Comparison of ENCODE assay signal across 15 cellular contexts in the genomic region with DNA sequence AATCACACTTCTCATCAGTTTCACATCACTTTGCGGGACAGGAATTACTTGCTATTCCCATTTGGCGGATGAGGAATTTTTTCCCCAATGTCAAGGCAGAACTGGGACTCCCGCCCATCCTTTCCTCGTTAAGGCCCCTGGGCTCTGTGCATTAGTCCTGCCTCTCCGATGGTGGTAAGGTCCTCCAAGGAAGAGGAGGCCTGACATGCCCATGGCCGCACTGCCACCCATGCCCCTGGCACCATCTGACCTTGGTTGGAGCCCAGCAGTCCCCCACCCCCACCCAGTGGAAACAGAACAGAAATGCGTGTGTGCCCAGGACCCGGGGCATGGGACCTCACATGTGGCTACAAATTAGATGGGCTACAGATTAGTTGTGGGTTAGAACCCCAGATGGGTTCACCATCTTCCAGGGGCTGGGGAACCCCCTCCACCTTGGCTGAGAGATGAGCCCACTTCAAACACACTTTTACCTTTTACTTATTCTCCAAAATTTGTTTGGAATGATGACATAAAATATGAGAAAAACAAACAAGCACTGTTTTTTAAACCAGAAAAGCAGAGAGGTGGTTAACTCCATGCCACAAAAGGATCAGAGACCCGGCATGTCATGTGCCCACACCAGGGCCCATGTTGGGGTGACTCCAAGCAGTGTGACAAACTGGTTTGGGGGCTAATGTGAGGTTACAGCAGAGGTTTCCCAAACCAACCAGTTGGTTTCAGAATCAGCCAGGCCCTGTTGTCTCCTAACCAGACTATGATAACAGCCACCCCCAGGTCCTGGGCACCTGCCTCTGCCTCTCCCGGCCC. TPM values are rescaled to one million over a fixed set of nuclear protein-coding genes. Genes with fewer than 3 reads are reported as not detected.
DNase-seq lines count a peak whose midpoint lies in the region; ATAC-seq lines count a peak whose summit lies in the region.
"Had no signal": no experiment of that assay in that cellular context is flagged by ENCODE, and none has a peak within 500 bp of the region (broad histone marks: within the 10 kb centered on the region; RNA-seq: fewer than 3 reads in every experiment).

No MANE protein-coding gene starts in this region.

- H3K4me1 Mint-ChIP-seq in activated T-cell treated with anti-CD3 and anti-CD28 coated beads, Interleukin-2, amount 50 U/mL, for 72 hours (ENCODE audit: low read depth): peaks cover 94% of the 10 kb centered on the region
- peaks cover 50 to 52% of the 10 kb centered on the region in 2 donors for H3K4me1 Mint-ChIP-seq in natural killer cell treated with Interleukin-12 subunit alpha and Interleukin-12 subunit beta and Interleukin-15 and Interleukin-18, amount 100 ng/mL, for 72 hours (ENCODE audit: low read depth in 2 of 2)

- DNase-seq in D341Med (ENCODE audit: low spot score) (peak; percentile 20), H7 (peak; percentile 22), G401 (ENCODE audit: low spot score) (no peak)
- DNase-seq in activated T-cell treated with anti-CD3 and anti-CD28 coated beads, Interleukin-2, amount 50 U/mL, for 72 hours: peak; percentile 82 to 88
- DNase-seq in natural killer cell treated with Interleukin-12 subunit alpha and Interleukin-12 subunit beta and Interleukin-15 and Interleukin-18, amount 100 ng/mL, for 72 hours (ENCODE audit: low spot score): peak; percentile 41
- DNase-seq in central memory CD4-positive, alpha-beta T cell: no peak
- DNase-seq: caudate nucleus, DMS 273 treated with DMSO at 0.1 percent for 48 hours, MV-4-11, NCI-H524, SHP77, small intestine had no signal

- ATAC-seq in activated T-cell treated with anti-CD3 and anti-CD28 coated beads, Interleukin-2, amount 50 U/mL, for 72 hours (replicated peaks in 1 of 2): peak; percentile 45 to 65
- no peak for ATAC-seq in natural killer cell treated with Interleukin-12 subunit alpha and Interleukin-12 subunit beta and Interleukin-15 and Interleukin-18, amount 100 ng/mL, for 72 hours
- ATAC-seq in GM19463 (IDR thresholded peaks at IDR 0.05; ENCODE audit: unreplicated experiment) (no peak), HG03159 (IDR thresholded peaks at IDR 0.05; ENCODE audit: unreplicated experiment) (no peak)

- H3K36me3 ChIP-seq in H7 (replicated peaks; ENCODE audit: control insufficient read depth, insufficient read depth, low read length): no peaks in the 10 kb centered on the region

- H3K27me3 ChIP-seq in H7 (ENCODE audit: control insufficient read depth, insufficient read depth, low read length): no peaks in the 10 kb centered on the region; the same call in 1 of the 2 replicates

- peaks cover 2 to 4% of the 10 kb centered on the region in 2 donors for H3K36me3 Mint-ChIP-seq in activated T-cell treated with anti-CD3 and anti-CD28 coated beads, Interleukin-2, amount 50 U/mL, for 72 hours (ENCODE audit: insufficient read depth in 2 of 2)
- no peaks in the 10 kb centered on the region for H3K36me3 Mint-ChIP-seq in natural killer cell treated with Interleukin-12 subunit alpha and Interleukin-12 subunit beta and Interleukin-15 and Interleukin-18, amount 100 ng/mL, for 72 hours

- H3K9me3 Mint-ChIP-seq in activated T-cell treated with anti-CD3 and anti-CD28 coated beads, Interleukin-2, amount 50 U/mL, for 72 hours: peaks cover 3% of the 10 kb centered on the region in 2 donors
- H3K9me3 Mint-ChIP-seq in natural killer cell treated with Interleukin-12 subunit alpha and Interleukin-12 subunit beta and Interleukin-15 and Interleukin-18, amount 100 ng/mL, for 72 hours: no peaks in the 10 kb centered on the region

- no peaks in the 10 kb centered on the region for H3K27me3 Mint-ChIP-seq in activated T-cell treated with anti-CD3 and anti-CD28 coated beads, Interleukin-2, amount 50 U/mL, for 72 hours (ENCODE audit: low read depth)
- no peaks in the 10 kb centered on the region for H3K27me3 Mint-ChIP-seq in natural killer cell treated with Interleukin-12 subunit alpha and Interleukin-12 subunit beta and Interleukin-15 and Interleukin-18, amount 100 ng/mL, for 72 hours

- H3K27ac Mint-ChIP-seq in activated T-cell treated with anti-CD3 and anti-CD28 coated beads, Interleukin-2, amount 50 U/mL, for 72 hours: peak overlapping the region; percentile 96
- H3K27ac Mint-ChIP-seq in natural killer cell treated with Interleukin-12 subunit alpha and Interleukin-12 subunit beta and Interleukin-15 and Interleukin-18, amount 100 ng/mL, for 72 hours: peak overlapping the region; percentile 89 to 90

- in situ Hi-C loops in G401 (cut with HindIII; ENCODE audit: low sequenced_read_pairs): no loop called here

- no peak overlapping the region for H3K4me3 ChIP-seq in H7 (ENCODE audit: insufficient read depth, low read depth, low read length)

- H3K4me3 Mint-ChIP-seq in activated T-cell treated with anti-CD3 and anti-CD28 coated beads, Interleukin-2, amount 50 U/mL, for 72 hours: peak overlapping the region; percentile 78 to 85
- peak overlapping the region; percentile 77 for H3K4me3 Mint-ChIP-seq in natural killer cell treated with Interleukin-12 subunit alpha and Interleukin-12 subunit beta and Interleukin-15 and Interleukin-18, amount 100 ng/mL, for 72 hours

RNA-seq across cellular contexts. Expression of gene DUSP2, which starts 11.0 kb away (rescaled TPM):
- total RNA-seq in H7 (2014; rRNA removed; shearing (Covaris generic)): 2.0 and 3.6 TPM in 2 replicates
- total RNA-seq in activated T-cell treated with anti-CD3 and anti-CD28 coated beads, Interleukin-2, amount 50 U/mL, for 72 hours: 100 to 1,000 TPM; 340 to 388 TPM
- total RNA-seq in natural killer cell treated with Interleukin-12 subunit alpha and Interleukin-12 subunit beta and Interleukin-15 and Interleukin-18, amount 100 ng/mL, for 72 hours: 10 to 100 TPM; 30.9 to 52.0 TPM
- 37.2 and 44.4 TPM in 2 replicates for total RNA-seq in G401 (2014; rRNA removed; shearing (Covaris generic))

RNA-seq across cellular contexts. Expression of gene ASTL, which starts 17.9 kb away (rescaled TPM):
- total RNA-seq in H7 (2014; rRNA removed; shearing (Covaris generic)): not detected in 2 replicates
- total RNA-seq in activated T-cell treated with anti-CD3 and anti-CD28 coated beads, Interleukin-2, amount 50 U/mL, for 72 hours: 1 to 10 TPM; 8.1 to 9.1 TPM
- total RNA-seq in natural killer cell treated with Interleukin-12 subunit alpha and Interleukin-12 subunit beta and Interleukin-15 and Interleukin-18, amount 100 ng/mL, for 72 hours: under 1 TPM in 1 of 2 donors, not detected in 1; 0.92 TPM
- 2.6 TPM in 1 of 2 replicates, not detected in the other for total RNA-seq in G401 (2014; rRNA removed; shearing (Covaris generic))
- total RNA-seq: myocyte had no signal

RNA-seq across cellular contexts. Expression of gene ADRA2B, which starts 39.8 kb away (rescaled TPM):
- 1.6 and 1.9 TPM in 2 replicates for total RNA-seq in H7 (2014; rRNA removed; shearing (Covaris generic))
- 1 to 10 TPM; 1.7 to 2.1 TPM for total RNA-seq in activated T-cell treated with anti-CD3 and anti-CD28 coated beads, Interleukin-2, amount 50 U/mL, for 72 hours
- total RNA-seq in natural killer cell treated with Interleukin-12 subunit alpha and Interleukin-12 subunit beta and Interleukin-15 and Interleukin-18, amount 100 ng/mL, for 72 hours: not detected
- 0.37 TPM in 1 of 2 replicates, not detected in the other for total RNA-seq in G401 (2014; rRNA removed; shearing (Covaris generic))
- total RNA-seq: myocyte had no signal

RNA-seq across cellular contexts. Expression of gene STARD7, which starts 52.4 kb away (rescaled TPM):
- 233 and 253 TPM in 2 replicates for total RNA-seq in H7 (2014; rRNA removed; shearing (Covaris generic))
- total RNA-seq in activated T-cell treated with anti-CD3 and anti-CD28 coated beads, Interleukin-2, amount 50 U/mL, for 72 hours: 100 to 1,000 TPM; 202 to 225 TPM
- total RNA-seq in natural killer cell treated with Interleukin-12 subunit alpha and Interleukin-12 subunit beta and Interleukin-15 and Interleukin-18, amount 100 ng/mL, for 72 hours: 100 to 1,000 TPM; 153 to 206 TPM
- 117 and 144 TPM in 2 replicates for total RNA-seq in G401 (2014; rRNA removed; shearing (Covaris generic))

Comparison
In these comparisons a context has a peak if more than half of its experiments do, and no peak if none do; other contexts are left out.
1. DNase-seq: peak in D341Med (single experiment), H7 (single experiment), activated T-cell treated with anti-CD3 and anti-CD28 coated beads, Interleukin-2, amount 50 U/mL, for 72 hours (2 of 2) and natural killer cell treated with Interleukin-12 subunit alpha and Interleukin-12 subunit beta and Interleukin-15 and Interleukin-18, amount 100 ng/mL, for 72 hours (single experiment); none in central memory CD4-positive, alpha-beta T cell (single experiment) and G401 (single experiment).
2. ATAC-seq: peak in activated T-cell treated with anti-CD3 and anti-CD28 coated beads, Interleukin-2, amount 50 U/mL, for 72 hours (2 of 2); none in natural killer cell treated with Interleukin-12 subunit alpha and Interleukin-12 subunit beta and Interleukin-15 and Interleukin-18, amount 100 ng/mL, for 72 hours (0 of 2), GM19463 (single experiment) and HG03159 (single experiment).